ENCODE assay signal across 21 cellular contexts in genomic region chr21:28421716-28422480, GRCh38.
DNase-seq lines count a peak whose midpoint lies in the region; ATAC-seq and TF ChIP-seq lines count a peak whose summit lies in the region.
"Had no signal": no experiment of that assay in that cellular context is flagged by ENCODE, and none has a peak within 500 bp of the region (broad histone marks: within the 10 kb centered on the region; RNA-seq: fewer than 3 reads in every experiment).

No MANE protein-coding gene starts in this region.

- no peak for TF ChIP-seq CTCF in fibroblast of lung (conservative IDR thresholded peaks at IDR 0.05 in 1 of 2, IDR thresholded peaks at IDR 0.05 in 1 of 2; ENCODE audit: low read depth in 1 of 2, low read length in 2 of 2)

- H3K27ac ChIP-seq in fibroblast of lung (ENCODE audit: insufficient read depth, low read length), result peak overlapping the region; percentile 59
- H3K27ac ChIP-seq: hepatocyte had no signal

- H3K79me2 ChIP-seq in fibroblast of lung (ENCODE audit: control insufficient read depth, insufficient read depth, low read length), result no peaks in the 10 kb centered on the region
- H3K79me2 ChIP-seq: hepatocyte had no signal

- H4K20me1 ChIP-seq in fibroblast of lung (ENCODE audit: control insufficient read depth, extremely low read depth, insufficient read depth, low read length), result no peaks in the 10 kb centered on the region

- H3K36me3 ChIP-seq in fibroblast of lung (ENCODE audit: control insufficient read depth, insufficient read depth, low read length), result no peaks in the 10 kb centered on the region
- H3K36me3 ChIP-seq: MG63 had no signal

- no peak overlapping the region for H3K4me3 ChIP-seq in fibroblast of lung (replicated peaks in 1 of 4; ENCODE audit: control extremely low read depth in 1 of 4, insufficient read depth in 1 of 4, low read depth in 3 of 4, low read length in 4 of 4)
- H3K4me3 ChIP-seq: hepatocyte, MG63 had no signal

- ATAC-seq in sciatic nerve (peak; percentile 92), GM19397 (IDR thresholded peaks at IDR 0.05; ENCODE audit: unreplicated experiment) (no peak), GM21367 (IDR thresholded peaks at IDR 0.05; ENCODE audit: unreplicated experiment) (no peak), GM21515 (IDR thresholded peaks at IDR 0.05; ENCODE audit: unreplicated experiment) (no peak)
- ATAC-seq: left colon, Panc1, WTC11 had no signal

- H3K27me3 ChIP-seq in fibroblast of lung (ENCODE audit: control insufficient read depth, insufficient read depth, low read length), result no peaks in the 10 kb centered on the region
- H3K27me3 ChIP-seq: hepatocyte, MG63 had no signal

- no peaks in the 10 kb centered on the region for H3K9me3 ChIP-seq in fibroblast of lung (ENCODE audit: control insufficient read depth, insufficient read depth, low read depth, low read length)
- H3K9me3 ChIP-seq: MG63 had no signal

- peak overlapping the region; percentile 5 for H3K9ac ChIP-seq in fibroblast of lung (ENCODE audit: insufficient read depth, low read length)

- no peak overlapping the region for H2AFZ ChIP-seq in fibroblast of lung (ENCODE audit: low read length)
- H2AFZ ChIP-seq: hepatocyte had no signal

- DNase-seq in AG08396 (ENCODE audit: low spot score) (peak; percentile 46), M059J (ENCODE audit: low read depth) (peak; percentile 38), fibroblast of lung (ENCODE audit: low read depth in 2 of 2) (peak; percentile 30 to 93), sciatic nerve (ENCODE audit: low spot score) (no peak), kidney glomerular epithelial cell (lab: John Stamatoyannopoulos, UW) (no peak)
- DNase-seq: activated naive CD4-positive, alpha-beta T cell treated with anti-CD3 and anti-CD28 coated beads for 36 hours; caudate nucleus; DMS153; left colon; MG63; naive B cell; NCI-H2029; NCI-H526; stimulated activated CD4-positive, alpha-beta T cell treated with anti-CD3 and anti-CD28 coated beads, Interleukin-2, amount 100 ng/mL, for 24 hours; stimulated activated CD8-positive, alpha-beta memory T cell treated with anti-CD3 and anti-CD28 coated beads, Interleukin-4, amount 100 ng/mL, for 48 hours had no signal

- intact Hi-C loops in sciatic nerve (cut with DNase I), result no loop called here

- peaks cover 2% of the 10 kb centered on the region for H3K4me1 ChIP-seq in fibroblast of lung (ENCODE audit: control insufficient read depth, extremely low read depth, insufficient read depth, low read length)

- no peak overlapping the region for H3K4me2 ChIP-seq in fibroblast of lung (ENCODE audit: extremely low read depth, insufficient read depth, low read length)
- H3K4me2 ChIP-seq: hepatocyte had no signal

Comparison
In these comparisons a context has a peak if more than half of its experiments do, and no peak if none do; other contexts are left out.
1. DNase-seq: peak in AG08396 (single experiment), M059J (single experiment) and fibroblast of lung (2 of 2); none in sciatic nerve (single experiment) and kidney glomerular epithelial cell (single experiment).